ENCODE assay signal across 8 cellular contexts in genomic region chr7:74479961-74480829, GRCh38. TPM values are rescaled to one million over a fixed set of nuclear protein-coding genes. Genes with fewer than 3 reads are reported as not detected.
DNase-seq lines count a peak whose midpoint lies in the region; ATAC-seq and TF ChIP-seq lines count a peak whose summit lies in the region.

No MANE protein-coding gene starts in this region.

- DNase-seq in astrocyte of the hippocampus (ENCODE audit: low read depth, low spot score): peak; percentile 98
- DNase-seq in hepatocyte (ENCODE audit: low spot score): peak; percentile 84
- peak; percentile 79 for DNase-seq in prostate gland (ENCODE audit: low spot score)
- no peak for DNase-seq in HUDEP-2 (lab: John Stamatoyannopoulos, UW; ENCODE audit: unreplicated experiment in 76 of 76)
- DNase-seq in NCI-H146 treated with DMSO at 0.1 percent for 48 hours (lab: John Stamatoyannopoulos, UW; ENCODE audit: unreplicated experiment): no peak

- H3K4me1 ChIP-seq in ACC112 (ENCODE audit: control insufficient read depth, insufficient read depth, low read length, unreplicated experiment) (peaks cover 81% of the 10 kb centered on the region), HUES64 (ENCODE audit: insufficient read depth, low read length) (peaks cover 14% of the 10 kb centered on the region), hepatocyte (ENCODE audit: insufficient read depth) (peaks cover 69% of the 10 kb centered on the region), prostate gland (replicated peaks) (peaks cover 45% of the 10 kb centered on the region)

- H2AFZ ChIP-seq in ACC112 (ENCODE audit: low read length, unreplicated experiment): no peak overlapping the region
- H2AFZ ChIP-seq in hepatocyte: no peak overlapping the region

- intact Hi-C loops in prostate gland (cut with DNase I): loop anchor here (1.0 kb wide), 1 partner anchor 26 kb away; no protein-coding TSS in a partner anchor

- WGBS in HUES64: 51% methylated on average over 40 of the region's 40 CpGs
- WGBS in hepatocyte (ENCODE audit: low lambda C conversion rate, missing lambda C conversion rate): 39% methylated on average over 39 of the region's 40 CpGs
- WGBS in prostate gland: 9% methylated on average over 40 of the region's 40 CpGs

- H3K27ac ChIP-seq in ACC112 (ENCODE audit: low read depth, low read length): peak overlapping the region; percentile 99
- H3K27ac ChIP-seq in HUES64 (ENCODE audit: low read depth, low read length): peak overlapping the region; percentile 40
- peak overlapping the region; percentile 95 for H3K27ac ChIP-seq in hepatocyte
- peak overlapping the region; percentile 86 to 90 for H3K27ac ChIP-seq in prostate gland

- H3K27me3 ChIP-seq in ACC112 (ENCODE audit: insufficient read depth, low read length) (no peaks in the 10 kb centered on the region), HUES64 (ENCODE audit: insufficient read depth, low read length) (no peaks in the 10 kb centered on the region), hepatocyte (no peaks in the 10 kb centered on the region), prostate gland (replicated peaks; ENCODE audit: insufficient read depth) (no peaks in the 10 kb centered on the region)

- H3K9me3 ChIP-seq in HUES64 (ENCODE audit: insufficient read depth, low read depth, low read length) (no peaks in the 10 kb centered on the region), hepatocyte (ENCODE audit: low read depth) (no peaks in the 10 kb centered on the region), prostate gland (no peaks in the 10 kb centered on the region)

- no peaks in the 10 kb centered on the region for H3K9me2 ChIP-seq in hepatocyte (replicated peaks; ENCODE audit: insufficient read depth)

- peak overlapping the region; percentile 71 for H3K4me2 ChIP-seq in hepatocyte

- H3K4me3 ChIP-seq in ACC112 (ENCODE audit: low read depth, low read length) (peak overlapping the region; percentile 75), HUES64 (ENCODE audit: low read length) (no peak overlapping the region), hepatocyte (no peak overlapping the region), prostate gland (peak overlapping the region; percentile 7)

- no peak for TF ChIP-seq CTCF in hepatocyte (IDR thresholded peaks at IDR 0.05; ENCODE audit: poor library complexity)
- TF ChIP-seq CTCF in prostate gland (IDR thresholded peaks at IDR 0.05): peak in 2 of 4 experiments; percentile 4 to 11

- peak; percentile 55 for TF ChIP-seq POLR2A in prostate gland (IDR thresholded peaks at IDR 0.05)

- H3K36me3 ChIP-seq in ACC112 (ENCODE audit: insufficient read depth, low read length): no peaks in the 10 kb centered on the region
- H3K36me3 ChIP-seq in HUES64 (ENCODE audit: insufficient read depth, low read length): no peaks in the 10 kb centered on the region
- no peaks in the 10 kb centered on the region for H3K36me3 ChIP-seq in hepatocyte (replicated peaks; ENCODE audit: insufficient read depth, low read depth)
- H3K36me3 ChIP-seq in prostate gland: no peaks in the 10 kb centered on the region

- H3K79me2 ChIP-seq in ACC112 (ENCODE audit: control insufficient read depth, insufficient read depth, low read length, unreplicated experiment) (peaks cover 40% of the 10 kb centered on the region), hepatocyte (peaks cover 96% of the 10 kb centered on the region)

- no peak for ATAC-seq in HG03045 (IDR thresholded peaks at IDR 0.05; ENCODE audit: unreplicated experiment)

- peaks cover 38% of the 10 kb centered on the region for H4K20me1 ChIP-seq in hepatocyte (ENCODE audit: insufficient read depth, poor library complexity, severe bottlenecking)

- H3K9ac ChIP-seq in HUES64 (ENCODE audit: low read depth, low read length): peak overlapping the region; percentile 36; the same call in 1 of the 2 replicates

RNA-seq across cellular contexts. Expression of gene GTF2IRD1, which starts 26.5 kb away (rescaled TPM):
- polyA plus RNA-seq in HUES64 (2013, experiment 1 of 2): 22.4 TPM
- polyA plus RNA-seq in HUES64 (2013, experiment 2 of 2): 31.5 TPM
- total RNA-seq in hepatocyte: 27.8 and 34.9 TPM in 2 replicates
- 39.6 and 46.7 TPM in 2 replicates for polyA plus RNA-seq in hepatocyte
- total RNA-seq in prostate gland: 10 to 100 TPM; 24.0 to 36.6 TPM

Comparison
In these comparisons a context has a peak if more than half of its experiments do, and no peak if none do; other contexts are left out.
1. H3K27ac ChIP-seq: peak in every context shown above with its lines; median percentile 99 in ACC112; 95 in hepatocyte; 88 in prostate gland; 40 in HUES64.
2. H3K4me3 ChIP-seq: peak in ACC112 (single experiment) and prostate gland (2 of 2); none in HUES64 (single experiment) and hepatocyte (single experiment).
3. DNase-seq: peak in astrocyte of the hippocampus (single experiment), hepatocyte (single experiment) and prostate gland (single experiment); none in HUDEP-2 (0 of 76) and NCI-H146 treated with DMSO at 0.1 percent for 48 hours (single experiment).